In the genomic region with DNA sequence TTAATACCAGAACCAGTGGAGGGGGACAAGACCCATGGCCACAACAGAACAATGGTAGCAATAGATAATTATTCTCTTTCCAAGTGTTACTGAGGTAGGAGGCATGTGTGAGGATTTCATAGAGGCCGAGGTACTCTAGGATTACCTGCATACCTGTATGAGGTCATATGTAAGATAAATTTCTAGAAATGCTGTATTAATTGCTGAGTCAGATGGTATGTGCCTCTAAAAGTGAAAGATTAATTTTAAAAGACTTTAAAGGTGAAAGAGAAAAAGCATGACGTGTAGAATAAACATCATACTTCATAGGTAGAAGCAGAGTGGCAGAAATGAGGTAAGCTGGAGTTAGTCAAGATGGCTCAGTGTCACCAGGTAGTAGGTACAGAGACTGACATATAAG, we compare ENCODE assay signal across 20 cellular contexts. TPM values are rescaled to one million over a fixed set of nuclear protein-coding genes. Genes with fewer than 3 reads are reported as not detected.
DNase-seq lines count a peak whose midpoint lies in the region; ATAC-seq, FAIRE-seq and TF ChIP-seq lines count a peak whose summit lies in the region.
"Had no signal": no experiment of that assay in that cellular context is flagged by ENCODE, and none has a peak within 500 bp of the region (broad histone marks: within the 10 kb centered on the region; RNA-seq: fewer than 3 reads in every experiment).

No MANE protein-coding gene starts in this region.

- no peak overlapping the region for H4K8ac ChIP-seq in IMR-90 (ENCODE audit: low read depth in 2 of 2, low read length in 2 of 2)

- no peak overlapping the region for H2BK15ac ChIP-seq in IMR-90 (ENCODE audit: low read depth, low read length)

- H3K36me3 ChIP-seq in IMR-90 (ENCODE audit: control insufficient read depth, insufficient read depth, low read length) (peaks cover 5% of the 10 kb centered on the region; the same call in 1 of the 2 replicates), GM12878 (ENCODE audit: control insufficient read depth in 2 of 2, insufficient read depth in 2 of 2, low read length in 1 of 2) (no peaks in the 10 kb centered on the region; a peak in 1 of 4 replicates), lower lobe of right lung (peaks cover 14% of the 10 kb centered on the region), small intestine (ENCODE audit: control insufficient read depth in 2 of 2, insufficient read depth in 2 of 2, low read length in 2 of 2) (no peaks in the 10 kb centered on the region)

- no peak overlapping the region for H2AFZ ChIP-seq in IMR-90 (replicated peaks; ENCODE audit: low read length, poor library complexity)
- no peak overlapping the region for H2AFZ ChIP-seq in GM12878 (ENCODE audit: control insufficient read depth, low read depth, low read length)
- H2AFZ ChIP-seq: GM23248 had no signal

- POLR2A ChIA-PET in A549 (lab: Yijun Ruan, JAX) = interaction anchor here (0.7 kb wide), 1 partner anchor 309 kb away, joined by 3 read pairs; no protein-coding TSS in a partner anchor
- POLR2A ChIA-PET in IMR-90 (lab: Charles Lee; ENCODE audit: unreplicated experiment) = no interaction called here
- POLR2A ChIA-PET in GM12878 (lab: Charles Lee) = interaction anchor here (0.7 kb wide), 1 partner anchor 44 kb away, joined by 6 read pairs; no protein-coding TSS in a partner anchor

- SMC1A ChIA-PET in GM12878 (lab: Charles Lee; ENCODE audit: uncharacterized antibody, unreplicated experiment) = no interaction called here

- 84% methylated on average over 2 of the region's 2 CpGs for WGBS in A549 (ENCODE audit: missing lambda C conversion rate)
- no CpG with 5 or more reads among the region's 2 CpGs for WGBS in IMR-90 (ENCODE audit: extremely low coverage in 2 of 2, insufficient read length in 1 of 2), 2 experiments
- WGBS in GM12878 (ENCODE audit: insufficient coverage, insufficient replicate concordance, low lambda C conversion rate, missing lambda C conversion rate) = 71% methylated on average over 2 of the region's 2 CpGs
- WGBS in small intestine, 3 donors = 84 to 89% (median 85%) methylated on average over 2 of the region's 2 CpGs

- DNase-seq in A549 (ENCODE audit: low read depth in 1 of 2, low spot score in 1 of 2) = no peak
- no peak for DNase-seq in IMR-90
- DNase-seq in GM12878 (ENCODE audit: low read depth, low spot score) = no peak
- DNase-seq in stimulated activated naive B cell treated with anti-CD40 and anti-IgM and Interleukin-4, amounts not matched to agents 10 μg/mL and 1 μg/mL and 100 μg/mL, for 72 hours = no peak
- DNase-seq in lower lobe of right lung = no peak
- no peak for DNase-seq in CD1c-positive myeloid dendritic cell (ENCODE audit: extremely low spot score)
- no peak for DNase-seq in small intestine
- DNase-seq: 8988T; C1 segment of cervical spinal cord; Caco-2; CD4-positive, CD25-positive, alpha-beta regulatory T cell; CD8-positive, alpha-beta T cell; DMS153; DND-41; GM23248; H7; HCEC 1CT had no signal

- H4K91ac ChIP-seq in IMR-90 (ENCODE audit: insufficient read depth, low read depth, low read length) = no peak overlapping the region

- H4K20me1 ChIP-seq in IMR-90 (ENCODE audit: insufficient read depth, low read length) (peaks cover 11% of the 10 kb centered on the region), GM12878 (ENCODE audit: control insufficient read depth, insufficient read depth) (no peaks in the 10 kb centered on the region)

- H3K4me3 Mint-ChIP-seq in stimulated activated naive B cell treated with anti-CD40 and anti-IgM and Interleukin-4, amounts not matched to agents 10 μg/mL and 1 μg/mL and 100 μg/mL, for 72 hours = no peak overlapping the region
- H3K4me3 Mint-ChIP-seq: CD4-positive, CD25-positive, alpha-beta regulatory T cell; CD8-positive, alpha-beta T cell had no signal

- H2AK5ac ChIP-seq in IMR-90 (ENCODE audit: low read depth, low read length) = no peak overlapping the region

- H2BK20ac ChIP-seq in IMR-90 (ENCODE audit: low read depth, low read length) = no peak overlapping the region

- no peaks in the 10 kb centered on the region for H3K9me3 ChIP-seq in A549
- no peaks in the 10 kb centered on the region for H3K9me3 ChIP-seq in IMR-90 (ENCODE audit: control insufficient read depth, insufficient read depth, low read length)
- no peaks in the 10 kb centered on the region for H3K9me3 ChIP-seq in GM12878 (replicated peaks; ENCODE audit: control insufficient read depth, insufficient read depth, low read length)
- H3K9me3 ChIP-seq in lower lobe of right lung = no peaks in the 10 kb centered on the region
- no peaks in the 10 kb centered on the region for H3K9me3 ChIP-seq in small intestine (ENCODE audit: control insufficient read depth, low read depth)
- H3K9me3 ChIP-seq: Caco-2 had no signal

- no peak overlapping the region for H2AK9ac ChIP-seq in IMR-90 (replicated peaks; ENCODE audit: low read depth, low read length, poor library complexity)

- peaks cover 8% of the 10 kb centered on the region for H3K9me1 ChIP-seq in IMR-90 (ENCODE audit: insufficient read depth, low read length)

- H3K9me3 Mint-ChIP-seq in stimulated activated naive B cell treated with anti-CD40 and anti-IgM and Interleukin-4, amounts not matched to agents 10 μg/mL and 1 μg/mL and 100 μg/mL, for 72 hours = no peaks in the 10 kb centered on the region
- H3K9me3 Mint-ChIP-seq: CD4-positive, CD25-positive, alpha-beta regulatory T cell; CD8-positive, alpha-beta T cell had no signal

- H3K27ac Mint-ChIP-seq in stimulated activated naive B cell treated with anti-CD40 and anti-IgM and Interleukin-4, amounts not matched to agents 10 μg/mL and 1 μg/mL and 100 μg/mL, for 72 hours = peak overlapping the region; percentile 42
- H3K27ac Mint-ChIP-seq: CD4-positive, CD25-positive, alpha-beta regulatory T cell; CD8-positive, alpha-beta T cell had no signal

- no peak overlapping the region for H3K56ac ChIP-seq in IMR-90 (ENCODE audit: extremely low read depth, insufficient read depth, low read length)

- BruUV-seq in IMR-90 (replicated peaks; lab: Mats Ljungman, UMichigan) (no TSS peak), GM12878 (replicated peaks; lab: Mats Ljungman, UMichigan) (TSS peak; percentile 51)

- CTCF ChIA-PET in A549 (lab: Yijun Ruan, JAX) (interaction anchor here (1.5 kb wide), 1 partner anchor 12 kb away, joined by 3 read pairs; no protein-coding TSS in a partner anchor), IMR-90 (lab: Yijun Ruan, JAX) (no interaction called here), GM12878 (lab: Yijun Ruan, JAX) (interaction anchor here (0.7 to 1.1 kb wide), 3 partner anchors 9 to 77 kb away, joined by 3 read pairs; no protein-coding TSS in a partner anchor)

- H3K4ac ChIP-seq in IMR-90 (ENCODE audit: low read depth, low read length) = no peak overlapping the region

- no peaks in the 10 kb centered on the region for H3K27me3 ChIP-seq in IMR-90 (ENCODE audit: control insufficient read depth, insufficient read depth, low read length)
- H3K27me3 ChIP-seq in GM12878 (replicated peaks in 1 of 2; ENCODE audit: control insufficient read depth in 2 of 2, insufficient read depth in 2 of 2, low read length in 1 of 2) = no peaks in the 10 kb centered on the region
- H3K27me3 ChIP-seq in lower lobe of right lung (ENCODE audit: low read depth) = no peaks in the 10 kb centered on the region
- H3K27me3 ChIP-seq in small intestine (ENCODE audit: control insufficient read depth in 2 of 2, insufficient read depth in 2 of 2, low read length in 2 of 2) = no peaks in the 10 kb centered on the region

- H3K4me3 ChIP-seq in A549 = no peak overlapping the region
- no peak overlapping the region for H3K4me3 ChIP-seq in IMR-90 (ENCODE audit: insufficient read depth, low read depth, low read length)
- no peak overlapping the region for H3K4me3 ChIP-seq in GM12878
- H3K4me3 ChIP-seq in lower lobe of right lung = no peak overlapping the region
- H3K4me3 ChIP-seq in small intestine (ENCODE audit: low read depth in 1 of 2, low read length in 2 of 2) = no peak overlapping the region
- H3K4me3 ChIP-seq: GM23248 had no signal

- H3K27me3 Mint-ChIP-seq in stimulated activated naive B cell treated with anti-CD40 and anti-IgM and Interleukin-4, amounts not matched to agents 10 μg/mL and 1 μg/mL and 100 μg/mL, for 72 hours = no peaks in the 10 kb centered on the region
- H3K27me3 Mint-ChIP-seq: CD4-positive, CD25-positive, alpha-beta regulatory T cell had no signal

- H3K79me2 ChIP-seq in GM12878 (ENCODE audit: control insufficient read depth, insufficient read depth, low read length) = no peaks in the 10 kb centered on the region

- TF ChIP-seq RAD21 in A549 (conservative IDR thresholded peaks at IDR 0.05 in 1 of 2, IDR thresholded peaks at IDR 0.05 in 1 of 2) (no peak), IMR-90 (IDR thresholded peaks at IDR 0.05; ENCODE audit: low read length) (no peak), GM12878 (IDR thresholded peaks at IDR 0.05; ENCODE audit: insufficient read depth, low read depth, low read length) (no peak)

- peaks cover 31 to 53% of the 10 kb centered on the region in 2 experiments for H3K79me1 ChIP-seq in IMR-90 (ENCODE audit: low read depth in 1 of 2, low read length in 2 of 2)

- H3K9ac ChIP-seq in IMR-90 (ENCODE audit: low read depth, low read length) (no peak overlapping the region), GM12878 (ENCODE audit: control insufficient read depth, insufficient read depth, low read length) (no peak overlapping the region)
- H3K9ac ChIP-seq: GM23248 had no signal

- no peak overlapping the region for H3K23ac ChIP-seq in IMR-90 (ENCODE audit: low read depth, low read length)

- no peak for TF ChIP-seq EP300 in A549 (IDR thresholded peaks at IDR 0.05)
- TF ChIP-seq EP300 in GM12878 (IDR thresholded peaks at IDR 0.05; ENCODE audit: borderline replicate concordance in 1 of 2, control insufficient read depth in 1 of 2, low read depth in 2 of 2, low read length in 2 of 2) = no peak

- H3K27ac ChIP-seq in A549 = no peak overlapping the region
- H3K27ac ChIP-seq in IMR-90 (ENCODE audit: insufficient read depth, low read length) = no peak overlapping the region
- no peak overlapping the region for H3K27ac ChIP-seq in GM12878 (ENCODE audit: control insufficient read depth, insufficient read depth)
- H3K27ac ChIP-seq in lower lobe of right lung = no peak overlapping the region
- H3K27ac ChIP-seq in small intestine (ENCODE audit: low read depth in 1 of 2, low read length in 1 of 2) = no peak overlapping the region
- H3K27ac ChIP-seq: GM23248 had no signal

- dilution Hi-C loops in IMR-90 (cut with HindIII; ENCODE audit: low sequenced_read_pairs, unreplicated experiment) = no loop called here

- H3K18ac ChIP-seq in IMR-90 (ENCODE audit: low read depth, low read length) = no peak overlapping the region

- no peak for TF ChIP-seq CTCF in A549 (IDR thresholded peaks at IDR 0.05)
- TF ChIP-seq CTCF in IMR-90 (conservative IDR thresholded peaks at IDR 0.05; ENCODE audit: low read depth, low read length) = no peak
- no peak for TF ChIP-seq CTCF in GM12878 (IDR thresholded peaks at IDR 0.05 in 2 of 3, conservative IDR thresholded peaks at IDR 0.05 in 1 of 3; ENCODE audit: control insufficient read depth in 2 of 3, extremely low read depth in 1 of 3, insufficient read depth in 1 of 3, low read depth in 3 of 3, low read length in 3 of 3)
- no peak for TF ChIP-seq CTCF in lower lobe of right lung (IDR thresholded peaks at IDR 0.05)

- RAD21 ChIA-PET in GM12878 (lab: Charles Lee; ENCODE audit: unreplicated experiment) = no interaction called here

- intact Hi-C loops in IMR-90 (cut with micrococcal nuclease) (no loop called here), GM12878 (cut with micrococcal nuclease; ENCODE audit: unreplicated experiment) (no loop called here), lower lobe of right lung (cut with DNase I) (no loop called here)

- H3K4me1 ChIP-seq in A549 (no peaks in the 10 kb centered on the region), IMR-90 (ENCODE audit: control insufficient read depth, insufficient read depth, low read length) (peaks cover 3% of the 10 kb centered on the region; the same call in 1 of the 2 replicates), GM12878 (ENCODE audit: control insufficient read depth, insufficient read depth, low read length) (no peaks in the 10 kb centered on the region), lower lobe of right lung (peaks cover 4% of the 10 kb centered on the region), small intestine (ENCODE audit: control insufficient read depth in 2 of 2, insufficient read depth in 1 of 2, low read depth in 1 of 2, low read length in 1 of 2) (no peaks in the 10 kb centered on the region)
- H3K4me1 ChIP-seq: Caco-2 had no signal

- H3K36me3 Mint-ChIP-seq in stimulated activated naive B cell treated with anti-CD40 and anti-IgM and Interleukin-4, amounts not matched to agents 10 μg/mL and 1 μg/mL and 100 μg/mL, for 72 hours = peaks cover 16 to 21% of the 10 kb centered on the region in 2 donors

- no peak for TF ChIP-seq POLR2A in A549 (IDR thresholded peaks at IDR 0.05; ENCODE audit: low read length)
- no peak for TF ChIP-seq POLR2A in IMR-90 (IDR thresholded peaks at IDR 0.05; ENCODE audit: low read depth, low read length)
- no peak for TF ChIP-seq POLR2A in GM12878 (IDR thresholded peaks at IDR 0.05; ENCODE audit: low read depth, low read length)

- in situ Hi-C loops in IMR-90 (cut with MboI; ENCODE audit: low sequenced_read_pairs) (no loop called here), GM12878 (cut with MboI) (no loop called here)

- H3K4me2 ChIP-seq in A549 (no peak overlapping the region), IMR-90 (ENCODE audit: low read depth, low read length) (no peak overlapping the region), GM12878 (ENCODE audit: control insufficient read depth, insufficient read depth) (no peak overlapping the region)

- no peak overlapping the region for H2BK5ac ChIP-seq in IMR-90 (ENCODE audit: low read depth, low read length, poor library complexity, severe bottlenecking)

- no peak overlapping the region for H2BK120ac ChIP-seq in IMR-90 (ENCODE audit: low read depth, low read length)

- no peak overlapping the region for H3K14ac ChIP-seq in IMR-90 (replicated peaks; ENCODE audit: low read depth, low read length)

- peaks cover 3 to 8% of the 10 kb centered on the region in 2 donors for H3K4me1 Mint-ChIP-seq in stimulated activated naive B cell treated with anti-CD40 and anti-IgM and Interleukin-4, amounts not matched to agents 10 μg/mL and 1 μg/mL and 100 μg/mL, for 72 hours
- H3K4me1 Mint-ChIP-seq: CD4-positive, CD25-positive, alpha-beta regulatory T cell had no signal

- ATAC-seq in A549 = no peak
- no peak for ATAC-seq in IMR-90 (ENCODE audit: low read depth)
- no peak for ATAC-seq in GM12878
- ATAC-seq in stimulated activated naive B cell treated with anti-CD40 and anti-IgM and Interleukin-4, amounts not matched to agents 10 μg/mL and 1 μg/mL and 100 μg/mL, for 72 hours (replicated peaks) = no peak
- ATAC-seq in lower lobe of right lung = no peak
- ATAC-seq: CD8-positive, alpha-beta T cell had no signal

- H4K5ac ChIP-seq in IMR-90 (ENCODE audit: low read depth, low read length) = no peak overlapping the region

- FAIRE-seq in A549 (lab: Jason Lieb, UNC) = no peak
- FAIRE-seq in GM12878 (lab: Jason Lieb, UNC) = peak; percentile 7
- FAIRE-seq in small intestine (lab: Jason Lieb, UNC) = no peak
- FAIRE-seq: G401.6, GM19239, H1 had no signal

RNA-seq across cellular contexts. Expression of a gene that starts 51.6 kb away (rescaled TPM):
- polyA plus RNA-seq in A549 (2011; rRNA removed) = 3.6 and 5.5 TPM in 2 replicates
- 1.8 and 2.5 TPM in 2 replicates for polyA plus RNA-seq in A549 (2012; cell fraction: cytosol; rRNA removed)
- polyA plus RNA-seq in A549 (2012; cell fraction: nucleus; rRNA removed) = 2.3 and 2.8 TPM in 2 replicates
- 3.9 to 4.1 TPM (median 3.9 TPM) in 3 replicates for polyA plus RNA-seq in A549 (2017; fragmentation: RNase III; extraction: RNeasy Plus Mini Kit Qiagen cat#74134 plus additional on column Dnase treatment)
- 8.1 and 12.4 TPM in 2 replicates for polyA minus RNA-seq in A549 (2011; rRNA and poly(A)+ RNA removed)
- total RNA-seq in IMR-90 (2012; rRNA removed) = 28.0 and 28.3 TPM in 2 replicates
- polyA plus RNA-seq in IMR-90 (2012; rRNA removed) = 22.0 and 25.0 TPM in 2 replicates
- 11.2 and 16.4 TPM in 2 replicates for polyA plus RNA-seq in IMR-90 (2012; cell fraction: cytosol; rRNA removed)
- polyA plus RNA-seq in IMR-90 (2012; cell fraction: nucleus; rRNA removed; ENCODE audit: low replicate concordance) = 13.8 and 21.1 TPM in 2 replicates
- 12.7 and 15.6 TPM in 2 replicates for total RNA-seq in GM12878 (2013; cell fraction: nucleolus; rRNA removed)
- 4.6 and 5.7 TPM in 2 replicates for total RNA-seq in GM12878 (2014; rRNA removed)
- 5.3 and 5.4 TPM in 2 replicates for total RNA-seq in GM12878 (2014; rRNA removed; fragmentation: Illumina TruSeq; extraction: Trizol)
- total RNA-seq in GM12878 (2021) = 13.3 and 14.0 TPM in 2 replicates
- polyA plus RNA-seq in GM12878 (2011; ENCODE audit: low read depth) = 5.5 TPM
- polyA plus RNA-seq in GM12878 (2011; rRNA removed) = 4.0 and 5.7 TPM in 2 replicates
- polyA plus RNA-seq in GM12878 (2011; cell fraction: cytosol; rRNA removed) = 4.7 and 5.4 TPM in 2 replicates
- 4.6 and 7.4 TPM in 2 replicates for polyA plus RNA-seq in GM12878 (2011; cell fraction: nucleus; rRNA removed)
- 3.0 and 4.0 TPM in 2 replicates for polyA plus RNA-seq in GM12878 (2012)
- polyA plus RNA-seq in GM12878 (2014; fragmentation: Illumina TruSeq; extraction: Trizol) = 7.2 and 9.3 TPM in 2 replicates
- 1 to 10 TPM; 1.3 to 1.4 TPM for polyA plus RNA-seq in GM12878 (2014; fragmentation: Nextera tagmentation; extraction: Ambion mirVana)
- 5.2 and 5.6 TPM in 2 replicates for polyA plus RNA-seq in GM12878 (2014; rRNA removed)
- 1 to 10 TPM; 1.5 to 1.7 TPM for polyA plus RNA-seq in GM12878 (2016; fragmentation: Nextera tagmentation; extraction: Ambion mirVana)
- polyA minus RNA-seq in GM12878 (2011; rRNA and poly(A)+ RNA removed) = 10.5 and 11.8 TPM in 2 replicates
- 2.3 and 3.9 TPM in 2 replicates for polyA minus RNA-seq in GM12878 (2011; cell fraction: cytosol; rRNA and poly(A)+ RNA removed)
- 3.7 and 8.3 TPM in 2 replicates for polyA minus RNA-seq in GM12878 (2011; cell fraction: nucleus; rRNA and poly(A)+ RNA removed)
- 34.5 TPM for total RNA-seq in lower lobe of right lung
- polyA plus RNA-seq in small intestine = 10 to 100 TPM in 1 of 3 donors, 1 to 10 TPM in 2; 6.0 to 12.5 (median 7.8) TPM
